In the genomic region with DNA sequence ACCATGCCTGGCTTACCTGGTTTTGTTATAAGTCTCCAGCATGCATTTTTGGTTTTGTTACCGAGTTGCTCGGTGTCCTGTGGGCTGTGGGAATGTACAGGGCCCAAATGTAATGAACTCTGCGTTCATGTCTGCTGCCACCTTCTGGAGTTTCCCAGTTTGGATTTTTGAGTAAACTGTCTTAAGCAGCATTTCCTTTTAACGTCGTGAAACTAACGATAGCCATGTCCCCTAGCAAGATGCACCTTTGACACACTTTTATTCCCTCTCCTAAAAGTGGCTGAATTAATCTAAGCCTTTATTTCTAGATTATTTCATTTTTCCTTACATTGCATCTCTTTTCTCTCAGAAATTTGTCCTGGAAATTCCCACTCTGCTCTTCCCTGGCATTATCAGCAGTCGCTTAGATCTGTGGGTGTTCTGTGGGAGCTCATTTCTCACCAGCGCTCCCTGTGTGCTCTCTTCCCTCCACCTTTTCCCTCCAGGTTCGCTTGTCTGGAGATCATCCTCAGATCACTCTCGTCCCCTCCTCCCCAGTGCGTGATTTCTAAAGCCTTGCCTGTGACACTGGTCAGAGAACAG, we compare ENCODE assay signal across 12 cellular contexts. TPM values are rescaled to one million over a fixed set of nuclear protein-coding genes. Genes with fewer than 3 reads are reported as not detected.
A peak's percentile ranks its signal among the peaks of the same experiment; 100 is the strongest.
DNase-seq lines count a peak whose midpoint lies in the region; ATAC-seq and TF ChIP-seq lines count a peak whose summit lies in the region.
"Not testable (repeated sequence)": the region's sequence is repeated elsewhere in the genome, so short reads cannot be mapped to it uniquely, and the experiment has no call there.
"Had no signal": no experiment of that assay in that cellular context is flagged by ENCODE, and none has a peak within 500 bp of the region (broad histone marks: within the 10 kb centered on the region; RNA-seq: fewer than 3 reads in every experiment).

No MANE protein-coding gene starts in this region.

- ATAC-seq in activated CD8-positive, alpha-beta T cell treated with anti-CD3 and anti-CD28 coated beads for 36 hours = not testable (repeated sequence)
- peak; percentile 65 for ATAC-seq in mucosa of descending colon

- H3K23ac ChIP-seq in H9 (ENCODE audit: insufficient read length, low read depth, low read length) = not testable (repeated sequence)

- not testable (repeated sequence) for H3K36me3 Mint-ChIP-seq in H9 (ENCODE audit: insufficient read depth in 1 of 3, low read depth in 3 of 3); activated CD8-positive, alpha-beta T cell treated with anti-CD3 and anti-CD28 coated beads for 36 hours (ENCODE audit: low read depth)

- peak overlapping the region; percentile 5 to 31; a peak in 3 of 5 replicates for H3K4me3 Mint-ChIP-seq in H9
- H3K4me3 Mint-ChIP-seq in activated CD8-positive, alpha-beta T cell treated with anti-CD3 and anti-CD28 coated beads for 36 hours = not testable (repeated sequence)

- not testable (repeated sequence) for H3K36me3 ChIP-seq in hepatocyte (replicated peaks; ENCODE audit: insufficient read depth, low read depth); mucosa of descending colon (ENCODE audit: low read depth)

- H3K14ac ChIP-seq in H9 (ENCODE audit: insufficient read depth, low read length) = not testable (repeated sequence)

- not testable (repeated sequence) for H3K27me3 ChIP-seq in H9 (ENCODE audit: insufficient read depth, low read length); hepatocyte

- WGBS in H9 (ENCODE audit: extremely low coverage, insufficient read length, low lambda C conversion rate) = no CpG with 5 or more reads among the region's 11 CpGs
- 61% methylated on average over 11 of the region's 11 CpGs for WGBS in hepatocyte (ENCODE audit: low lambda C conversion rate, missing lambda C conversion rate)

- H2BK15ac ChIP-seq in H9 (ENCODE audit: low read depth, low read length) = not testable (repeated sequence)

- H3K9me3 Mint-ChIP-seq in H9; activated CD8-positive, alpha-beta T cell treated with anti-CD3 and anti-CD28 coated beads for 36 hours: not testable (repeated sequence)

- not testable (repeated sequence) for H4K5ac ChIP-seq in H9 (ENCODE audit: insufficient read length, low read depth, low read length)

- not testable (repeated sequence) for H3K79me2 ChIP-seq in H9 (ENCODE audit: insufficient read depth, low read length); hepatocyte

- peak overlapping the region in 2 of 3 experiments; percentile 27 to 36; a peak in 2 of 7 replicates for H3K27ac Mint-ChIP-seq in H9
- not testable (repeated sequence) for H3K27ac Mint-ChIP-seq in activated CD8-positive, alpha-beta T cell treated with anti-CD3 and anti-CD28 coated beads for 36 hours

- H3K4me3 ChIP-seq in hepatocyte, mucosa of descending colon: not testable (repeated sequence)

- peak overlapping the region; percentile 51 for H3K4me2 ChIP-seq in H9 (ENCODE audit: insufficient read depth, insufficient read length, low read length)
- H3K4me2 ChIP-seq in hepatocyte = not testable (repeated sequence)

- H3K79me1 ChIP-seq in H9 (ENCODE audit: insufficient read depth, low read depth, low read length, poor library complexity, severe bottlenecking) = not testable (repeated sequence)

- H2BK20ac ChIP-seq in H9 (ENCODE audit: low read depth, low read length, poor library complexity, severe bottlenecking) = not testable (repeated sequence)

- not testable (repeated sequence) for TF ChIP-seq CTCF in H9 (conservative IDR thresholded peaks at IDR 0.05); mucosa of descending colon (IDR thresholded peaks at IDR 0.05)
- TF ChIP-seq CTCF in activated CD8-positive, alpha-beta T cell treated with anti-CD3 and anti-CD28 coated beads for 36 hours (IDR thresholded peaks at IDR 0.05) = peak; percentile 15
- peak; percentile 24 for TF ChIP-seq CTCF in hepatocyte (IDR thresholded peaks at IDR 0.05; ENCODE audit: poor library complexity)

- peaks cover 77% of the 10 kb centered on the region for H3K27me3 Mint-ChIP-seq in H9 (ENCODE audit: low read depth)
- peaks cover 39% of the 10 kb centered on the region for H3K27me3 Mint-ChIP-seq in activated CD8-positive, alpha-beta T cell treated with anti-CD3 and anti-CD28 coated beads for 36 hours

- H4K8ac ChIP-seq in H9 (replicated peaks; ENCODE audit: insufficient read length, low read depth, low read length) = not testable (repeated sequence)

- not testable (repeated sequence) for H4K91ac ChIP-seq in H9 (ENCODE audit: insufficient read length, low read depth, low read length)

- CTCF ChIA-PET in activated CD8-positive, alpha-beta T cell treated with anti-CD3 and anti-CD28 coated beads for 36 hours (lab: Charles Lee) = interaction anchor here (0.9 to 5.3 kb wide), 14 partner anchors 8 to 161 kb away, joined by 3 to 46 read pairs (median 5); a partner anchor contains a TSS

- H2BK5ac ChIP-seq in H9 (ENCODE audit: insufficient read length, low read length) = not testable (repeated sequence)

- H3T11ph ChIP-seq in H9 (ENCODE audit: low read length) = not testable (repeated sequence)

- H2BK120ac ChIP-seq in H9 (ENCODE audit: low read depth, low read length, poor library complexity, severe bottlenecking) = not testable (repeated sequence)

- not testable (repeated sequence) for H2AFZ ChIP-seq in H9 (ENCODE audit: low read length); hepatocyte

- not testable (repeated sequence) for H3K4ac ChIP-seq in H9 (ENCODE audit: low read depth, low read length)

- POLR2A ChIA-PET in activated CD8-positive, alpha-beta T cell treated with anti-CD3 and anti-CD28 coated beads for 36 hours (lab: Charles Lee) = not testable (repeated sequence)

- intact Hi-C loops in activated CD8-positive, alpha-beta T cell treated with anti-CD3 and anti-CD28 coated beads for 36 hours (cut with micrococcal nuclease); mucosa of descending colon (cut with DNase I, micrococcal nuclease): not testable (repeated sequence)

- not testable (repeated sequence) for H4K20me1 ChIP-seq in H9 (ENCODE audit: control insufficient read depth, insufficient read depth, insufficient read length); hepatocyte (ENCODE audit: insufficient read depth, poor library complexity, severe bottlenecking)

- not testable (repeated sequence) for H2AK5ac ChIP-seq in H9 (ENCODE audit: insufficient read length, low read length)

- not testable (repeated sequence) for H3K23me2 ChIP-seq in H9 (ENCODE audit: insufficient read length, low read depth, low read length, poor library complexity, severe bottlenecking)

- not testable (repeated sequence) for H3K9me3 ChIP-seq in H9 (ENCODE audit: control insufficient read depth, low read depth, low read length); hepatocyte (ENCODE audit: low read depth); mucosa of descending colon

- peak overlapping the region; percentile 22 for H3K9ac ChIP-seq in H9 (ENCODE audit: extremely low read depth, insufficient read length, low read length)

- not testable (repeated sequence) for H3K27ac ChIP-seq in H9 (ENCODE audit: insufficient read length, low read depth, low read length); hepatocyte

- DNase-seq in DMS53 (lab: John Stamatoyannopoulos, UW) = peak; percentile 30
- DNase-seq in H9; activated CD8-positive, alpha-beta T cell treated with anti-CD3 and anti-CD28 coated beads for 36 hours; hepatocyte (ENCODE audit: low spot score): not testable (repeated sequence)
- peak; percentile 9 for DNase-seq in NCI-H526 treated with DMSO at 0.1 percent for 48 hours (lab: John Stamatoyannopoulos, UW)
- peak; percentile 30 for DNase-seq in dermis blood vessel endothelial cell
- DNase-seq in mucosa of descending colon = peak in 1 of 3 donors; percentile 41

- peaks cover 29 to 33% of the 10 kb centered on the region in 2 experiments for H3K4me1 Mint-ChIP-seq in H9
- H3K4me1 Mint-ChIP-seq in activated CD8-positive, alpha-beta T cell treated with anti-CD3 and anti-CD28 coated beads for 36 hours (ENCODE audit: low read depth) = not testable (repeated sequence)

- H3K9me2 ChIP-seq in hepatocyte (replicated peaks; ENCODE audit: insufficient read depth) = not testable (repeated sequence)

- peak overlapping the region; percentile 29 for H3K18ac ChIP-seq in H9 (ENCODE audit: insufficient read length, low read depth, low read length)

- not testable (repeated sequence) for H3K56ac ChIP-seq in H9 (ENCODE audit: insufficient read length, low read depth, low read length)

- H3K4me1 ChIP-seq in H9 (ENCODE audit: insufficient read depth, low read length); hepatocyte (ENCODE audit: insufficient read depth); mucosa of descending colon (ENCODE audit: low read depth): not testable (repeated sequence)

- H2BK12ac ChIP-seq in H9 (ENCODE audit: insufficient read length, low read depth, low read length) = not testable (repeated sequence)

RNA-seq across cellular contexts. Expression of a gene that starts 2.0 kb away (rescaled TPM):
- not detected in 2 replicates for total RNA-seq in H9 (2021)
- not detected for total RNA-seq in activated CD8-positive, alpha-beta T cell treated with anti-CD3 and anti-CD28 coated beads for 36 hours
- not detected in 2 replicates for total RNA-seq in dermis blood vessel endothelial cell
- total RNA-seq in hepatocyte = not detected in 2 replicates
- not detected in 2 replicates for polyA plus RNA-seq in hepatocyte
- not detected for total RNA-seq in mucosa of descending colon
- total RNA-seq: Caco-2, GM12878, Right ventricle myocardium superior had no signal
- polyA plus RNA-seq: CD4-positive, CD25-positive, alpha-beta regulatory T cell; GM12878; SK-N-SH had no signal

RNA-seq across cellular contexts. Expression of a gene that starts 11.0 kb away (rescaled TPM):
- not detected in 2 replicates for total RNA-seq in H9 (2021)
- not detected for total RNA-seq in activated CD8-positive, alpha-beta T cell treated with anti-CD3 and anti-CD28 coated beads for 36 hours
- total RNA-seq in dermis blood vessel endothelial cell = not detected in 2 replicates
- total RNA-seq in hepatocyte = not detected in 2 replicates
- 0.28 TPM in 1 of 2 replicates, not detected in the other for polyA plus RNA-seq in hepatocyte
- not detected for total RNA-seq in mucosa of descending colon
- total RNA-seq: Caco-2; CD4-positive, CD25-positive, alpha-beta regulatory T cell; GM12878; Right ventricle myocardium superior had no signal
- polyA plus RNA-seq: CD4-positive, CD25-positive, alpha-beta regulatory T cell; GM12878; SK-N-SH had no signal

RNA-seq across cellular contexts. Expression of a gene that starts 12.2 kb away (rescaled TPM):
- not detected in 2 replicates for total RNA-seq in H9 (2021)
- total RNA-seq in activated CD8-positive, alpha-beta T cell treated with anti-CD3 and anti-CD28 coated beads for 36 hours = not detected
- total RNA-seq in dermis blood vessel endothelial cell = not detected in 2 replicates
- total RNA-seq in hepatocyte = not detected in 2 replicates
- polyA plus RNA-seq in hepatocyte = not detected in 2 replicates
- not detected for total RNA-seq in mucosa of descending colon
- total RNA-seq: Caco-2; CD4-positive, CD25-positive, alpha-beta regulatory T cell; GM12878; Right ventricle myocardium superior had no signal
- polyA plus RNA-seq: CD4-positive, CD25-positive, alpha-beta regulatory T cell; GM12878; SK-N-SH had no signal

RNA-seq across cellular contexts. Expression of a gene that starts 24.0 kb away (rescaled TPM):
- 3.2 and 4.4 TPM in 2 replicates for total RNA-seq in H9 (2021)
- total RNA-seq in activated CD8-positive, alpha-beta T cell treated with anti-CD3 and anti-CD28 coated beads for 36 hours = 1 to 10 TPM; 1.4 to 2.0 TPM
- 0.37 and 1.2 TPM in 2 replicates for total RNA-seq in dermis blood vessel endothelial cell
- total RNA-seq in hepatocyte = 7.9 and 8.0 TPM in 2 replicates
- polyA plus RNA-seq in hepatocyte = 13.0 and 17.7 TPM in 2 replicates
- total RNA-seq in mucosa of descending colon = 10 to 100 TPM; 28.2 to 31.7 (median 28.5) TPM

RNA-seq across cellular contexts. Expression of a gene that starts 25.9 kb away (rescaled TPM):
- not detected in 2 replicates for total RNA-seq in H9 (2021)
- total RNA-seq in activated CD8-positive, alpha-beta T cell treated with anti-CD3 and anti-CD28 coated beads for 36 hours = not detected
- total RNA-seq in dermis blood vessel endothelial cell = not detected in 2 replicates
- not detected in 2 replicates for total RNA-seq in hepatocyte
- not detected in 2 replicates for polyA plus RNA-seq in hepatocyte
- not detected for total RNA-seq in mucosa of descending colon
- total RNA-seq: Caco-2; CD4-positive, CD25-positive, alpha-beta regulatory T cell; GM12878; Right ventricle myocardium superior had no signal
- polyA plus RNA-seq: CD4-positive, CD25-positive, alpha-beta regulatory T cell; GM12878; SK-N-SH had no signal
